In the genomic region with DNA sequence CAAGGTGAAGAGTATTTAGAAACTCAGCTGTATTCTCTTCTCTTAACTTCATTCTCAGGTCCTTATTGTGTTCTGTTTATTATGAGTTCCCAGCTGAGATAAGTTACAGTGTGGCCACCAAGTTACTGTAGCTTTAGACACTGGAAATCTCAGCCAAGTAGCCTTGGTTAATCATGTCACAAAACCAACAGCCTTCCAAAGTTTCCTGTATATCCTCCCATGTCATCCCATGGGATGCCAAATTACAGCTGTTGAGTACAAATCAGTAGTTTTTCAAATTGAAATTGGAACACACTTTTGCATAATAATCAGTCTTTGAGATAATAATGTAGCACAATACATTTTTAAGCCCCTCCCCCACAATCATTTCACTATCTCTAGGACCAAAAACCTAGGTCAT, we compare ENCODE assay signal across 33 cellular contexts. TPM values are rescaled to one million over a fixed set of nuclear protein-coding genes. Genes with fewer than 3 reads are reported as not detected.
"Had no signal": no experiment of that assay in that cellular context is flagged by ENCODE, and none has a peak within 500 bp of the region (broad histone marks: within the 10 kb centered on the region; RNA-seq: fewer than 3 reads in every experiment).

No MANE protein-coding gene starts in this region.

- H3K36me3 ChIP-seq: Peyer's patch had no signal

- H3K27ac Mint-ChIP-seq: activated CD4-positive, alpha-beta T cell treated with anti-CD3 and anti-CD28 coated beads for 36 hours; activated CD4-positive, alpha-beta T cell treated with anti-CD3 and anti-CD28 coated beads, Interleukin-2, amount 10 ng/mL, durations not matched to agents 7 days and 5 days; activated CD8-positive, alpha-beta T cell treated with anti-CD3 and anti-CD28 coated beads, Interleukin-2, amount 10 ng/mL, durations not matched to agents 7 days and 5 days; activated naive CD4-positive, alpha-beta T cell treated with anti-CD3 and anti-CD28 coated beads, Interleukin-2, amount 10 ng/mL, durations not matched to agents 7 days and 5 days; activated naive CD8-positive, alpha-beta T cell; activated naive CD8-positive, alpha-beta T cell treated with anti-CD3 and anti-CD28 coated beads, Interleukin-2, amount 50 U/mL, for 24 hours; activated T-helper 1 cell treated with anti-CD3 and anti-CD28 coated beads, Interleukin-12 subunit alpha, Interleukin-12 subunit beta, Interleukin-2, Interleukin-4 antibody, amounts not matched to agents 30 ng/mL and 10 ng/mL and 1 ng/mL, durations not matched to agents 14 hours and 24 hours and 36 hours; IgD-negative memory B cell had no signal

- H3K4me1 Mint-ChIP-seq: activated CD4-positive, alpha-beta T cell treated with anti-CD3 and anti-CD28 coated beads for 36 hours; activated CD4-positive, alpha-beta T cell treated with anti-CD3 and anti-CD28 coated beads, Interleukin-2, amount 10 ng/mL, durations not matched to agents 7 days and 5 days; activated naive CD4-positive, alpha-beta T cell treated with anti-CD3 and anti-CD28 coated beads, Interleukin-2, amount 10 ng/mL, durations not matched to agents 7 days and 5 days; activated naive CD8-positive, alpha-beta T cell treated with anti-CD3 and anti-CD28 coated beads, Interleukin-2, amount 50 U/mL, for 24 hours; IgD-negative memory B cell had no signal

- H3K4me1 ChIP-seq: Peyer's patch had no signal

- H3K27ac ChIP-seq: Peyer's patch, RWPE1 had no signal

- H3K4me3 Mint-ChIP-seq: activated CD4-positive, alpha-beta T cell treated with anti-CD3 and anti-CD28 coated beads for 36 hours; activated CD4-positive, alpha-beta T cell treated with anti-CD3 and anti-CD28 coated beads, Interleukin-2, amount 10 ng/mL, durations not matched to agents 7 days and 5 days; activated CD8-positive, alpha-beta T cell treated with anti-CD3 and anti-CD28 coated beads, Interleukin-2, amount 10 ng/mL, durations not matched to agents 7 days and 5 days; activated naive CD4-positive, alpha-beta T cell treated with anti-CD3 and anti-CD28 coated beads, Interleukin-2, amount 10 ng/mL, durations not matched to agents 7 days and 5 days; activated naive CD8-positive, alpha-beta T cell; activated naive CD8-positive, alpha-beta T cell treated with anti-CD3 and anti-CD28 coated beads, Interleukin-2, amount 50 U/mL, for 24 hours; activated T-cell treated with anti-CD3 and anti-CD28 coated beads, Interleukin-2, amount 50 U/mL, for 4 hours; activated T-helper 1 cell treated with anti-CD3 and anti-CD28 coated beads, Interleukin-12 subunit alpha, Interleukin-12 subunit beta, Interleukin-2, Interleukin-4 antibody, amounts not matched to agents 30 ng/mL and 10 ng/mL and 1 ng/mL, durations not matched to agents 14 hours and 24 hours and 36 hours; IgD-negative memory B cell had no signal

- H3K9me3 Mint-ChIP-seq: activated CD4-positive, alpha-beta T cell treated with anti-CD3 and anti-CD28 coated beads, Interleukin-2, amount 10 ng/mL, durations not matched to agents 7 days and 5 days; activated naive CD4-positive, alpha-beta T cell treated with anti-CD3 and anti-CD28 coated beads, Interleukin-2, amount 10 ng/mL, durations not matched to agents 7 days and 5 days; activated naive CD8-positive, alpha-beta T cell treated with anti-CD3 and anti-CD28 coated beads, Interleukin-2, amount 50 U/mL, for 24 hours; activated T-cell treated with anti-CD3 and anti-CD28 coated beads, Interleukin-2, amount 50 U/mL, for 4 hours; activated T-helper 1 cell treated with anti-CD3 and anti-CD28 coated beads, Interleukin-12 subunit alpha, Interleukin-12 subunit beta, Interleukin-2, Interleukin-4 antibody, amounts not matched to agents 30 ng/mL and 10 ng/mL and 1 ng/mL, durations not matched to agents 14 hours and 24 hours and 36 hours had no signal

- H3K4me3 ChIP-seq: MG63, Peyer's patch had no signal

- H3K36me3 Mint-ChIP-seq: activated naive CD4-positive, alpha-beta T cell treated with anti-CD3 and anti-CD28 coated beads, Interleukin-2, amount 10 ng/mL, durations not matched to agents 7 days and 5 days; activated naive CD8-positive, alpha-beta T cell; IgD-negative memory B cell had no signal

- H3K9me3 ChIP-seq: MG63, Peyer's patch had no signal

- H3K27me3 Mint-ChIP-seq: activated CD4-positive, alpha-beta T cell treated with anti-CD3 and anti-CD28 coated beads, Interleukin-2, amount 10 ng/mL, durations not matched to agents 7 days and 5 days; activated naive CD4-positive, alpha-beta T cell treated with anti-CD3 and anti-CD28 coated beads, Interleukin-2, amount 10 ng/mL, durations not matched to agents 7 days and 5 days; IgD-negative memory B cell had no signal

- H3K27me3 ChIP-seq: MG63, Peyer's patch had no signal

- DNase-seq: activated CD4-positive, alpha-beta T cell treated with anti-CD3 and anti-CD28 coated beads for 36 hours; activated CD4-positive, alpha-beta T cell treated with anti-CD3 and anti-CD28 coated beads, Interleukin-2, amount 10 ng/mL, durations not matched to agents 7 days and 5 days; activated CD4-positive, alpha-beta T cell treated with anti-CD3 and anti-CD28 coated beads, Interleukin-2, amount 50 U/mL, for 48 hours; activated CD8-positive, alpha-beta T cell treated with anti-CD3 and anti-CD28 coated beads, Interleukin-2, amount 10 ng/mL, durations not matched to agents 7 days and 5 days; activated gamma-delta T cell treated with Interleukin-2 at 50 U/mL for 16 hours; activated naive CD4-positive, alpha-beta T cell treated with anti-CD3 and anti-CD28 coated beads, Interleukin-2, amount 10 ng/mL, durations not matched to agents 7 days and 5 days; activated naive CD8-positive, alpha-beta T cell treated with anti-CD3 and anti-CD28 coated beads, Interleukin-2, amount 50 U/mL, for 24 hours; activated T-cell treated with anti-CD3 and anti-CD28 coated beads, Interleukin-2, amount 50 U/mL, for 4 hours; amniotic stem cell; aorta; caudate nucleus; Karpas-422; KBM-7; MG63; NCI-H1048; NCI-H1436; NCI-H1930; NCI-H2081 treated with DMSO at 0.1 percent for 48 hours; NCI-H226; NCI-H69; NCI-H82; NK-92 treated with Interleukin-12 subunit alpha and Interleukin-12 subunit beta, amount 100 ng/mL, for 24 hours; PC-3; Peyer's patch; SIG-M5; SW 1271; T-helper 1 cell; T-helper 2 cell; T-helper 9 cell had no signal

RNA-seq across cellular contexts. Expression of a gene that starts 10.7 kb away (rescaled TPM):
- total RNA-seq: activated CD4-positive, alpha-beta T cell treated with anti-CD3 and anti-CD28 coated beads for 36 hours; activated CD4-positive, alpha-beta T cell treated with anti-CD3 and anti-CD28 coated beads, Interleukin-2, amount 10 ng/mL, durations not matched to agents 7 days and 5 days; activated CD8-positive, alpha-beta T cell treated with anti-CD3 and anti-CD28 coated beads, Interleukin-2, amount 10 ng/mL, durations not matched to agents 7 days and 5 days; activated T-cell treated with anti-CD3 and anti-CD28 coated beads, Interleukin-2, amount 50 U/mL, for 4 hours; activated T-helper 1 cell treated with anti-CD3 and anti-CD28 coated beads, Interleukin-12 subunit alpha, Interleukin-12 subunit beta, Interleukin-2, Interleukin-4 antibody, amounts not matched to agents 30 ng/mL and 10 ng/mL and 1 ng/mL, durations not matched to agents 14 hours and 24 hours and 36 hours; PC-3 had no signal
- polyA plus RNA-seq: IgD-negative memory B cell had no signal
